In genomic region chr4:48968814-48969213, GRCh38 we compare ENCODE assay signal across 14 cellular contexts.
A peak's percentile ranks its signal among the peaks of the same experiment; 100 is the strongest.
DNase-seq lines count a peak whose midpoint lies in the region; ATAC-seq and TF ChIP-seq lines count a peak whose summit lies in the region.
"Had no signal": no experiment of that assay in that cellular context is flagged by ENCODE, and none has a peak within 500 bp of the region (broad histone marks: within the 10 kb centered on the region; RNA-seq: fewer than 3 reads in every experiment).

No MANE protein-coding gene starts in this region.

- H3K27me3 ChIP-seq in adipocyte (replicated peaks; ENCODE audit: control insufficient read depth, insufficient read depth, low read length): no peaks in the 10 kb centered on the region
- H3K27me3 ChIP-seq: neutrophil, upper lobe of left lung had no signal

- DNase-seq in AG04449 (ENCODE audit: low read depth, low spot score): peak; percentile 66
- peak; percentile 68 for DNase-seq in HS-5 (ENCODE audit: low read depth)
- peak; percentile 54 for DNase-seq in adipocyte (ENCODE audit: low read depth)
- peak; percentile 88 for DNase-seq in fibroblast of peridontal ligament (ENCODE audit: extremely low read depth)
- DNase-seq in DMS153 (lab: John Stamatoyannopoulos, UW): no peak
- no peak for DNase-seq in ACHN
- DNase-seq: activated CD4-positive, alpha-beta T cell treated with anti-CD3 and anti-CD28 coated beads for 4 hours; aorta; DMS 273 treated with DMSO at 0.1 percent for 48 hours; upper lobe of left lung had no signal

- ATAC-seq in HG03108 (IDR thresholded peaks at IDR 0.05; ENCODE audit: unreplicated experiment) (no peak), GM21786 (IDR thresholded peaks at IDR 0.05; ENCODE audit: unreplicated experiment) (no peak)
- ATAC-seq: Panc1 had no signal

- in situ Hi-C loops in ACHN (cut with HindIII; ENCODE audit: low pct_ligation_motif_present, low pct_unique_long_range_greater_than_20kb, low sequenced_read_pairs): loop anchor here (25.0 kb wide), 2 partner anchors 132 to 407 kb away; partner anchors contain the start of gene OCIAD1

- H3K36me3 ChIP-seq in adipocyte (ENCODE audit: control insufficient read depth, insufficient read depth, low read length, severe bottlenecking): no peaks in the 10 kb centered on the region
- H3K36me3 ChIP-seq: neutrophil, upper lobe of left lung had no signal

- H3K4me1 ChIP-seq in adipocyte (ENCODE audit: control insufficient read depth, insufficient read depth, low read length): peaks cover 8% of the 10 kb centered on the region
- H3K4me1 ChIP-seq: upper lobe of left lung had no signal

- H3K4me3 ChIP-seq in AG04449 (ENCODE audit: low read depth, low read length) (no peak overlapping the region), adipocyte (ENCODE audit: low read length) (no peak overlapping the region)
- H3K4me3 ChIP-seq: upper lobe of left lung had no signal

- H3K9ac ChIP-seq in adipocyte (ENCODE audit: low read length): no peak overlapping the region

- POLR2A ChIA-PET in AG04449 (lab: Yijun Ruan, JAX): interaction anchor here (0.6 to 0.7 kb wide), 2 partner anchors 11 to 59 kb away, joined by 3 read pairs; no protein-coding TSS in a partner anchor

- CTCF ChIA-PET in AG04449 (lab: Yijun Ruan, JAX): interaction anchor here (3.4 kb wide), 1 partner anchor 390 kb away, joined by 18 read pairs; no protein-coding TSS in a partner anchor

- no peak for TF ChIP-seq CTCF in AG04449 (IDR thresholded peaks at IDR 0.05; ENCODE audit: insufficient read depth, low read length, missing control alignments)

- no peaks in the 10 kb centered on the region for H3K9me3 ChIP-seq in adipocyte (ENCODE audit: control insufficient read depth, low read length)
- H3K9me3 ChIP-seq: neutrophil, upper lobe of left lung had no signal

Comparison
In these comparisons a context has a peak if more than half of its experiments do, and no peak if none do; other contexts are left out.
1. DNase-seq: peak in AG04449 (single experiment), HS-5 (single experiment), adipocyte (single experiment) and fibroblast of peridontal ligament (single experiment); none in DMS153 (single experiment) and ACHN (single experiment).